ENCODE assay signal across 1 cellular context in the genomic region with DNA sequence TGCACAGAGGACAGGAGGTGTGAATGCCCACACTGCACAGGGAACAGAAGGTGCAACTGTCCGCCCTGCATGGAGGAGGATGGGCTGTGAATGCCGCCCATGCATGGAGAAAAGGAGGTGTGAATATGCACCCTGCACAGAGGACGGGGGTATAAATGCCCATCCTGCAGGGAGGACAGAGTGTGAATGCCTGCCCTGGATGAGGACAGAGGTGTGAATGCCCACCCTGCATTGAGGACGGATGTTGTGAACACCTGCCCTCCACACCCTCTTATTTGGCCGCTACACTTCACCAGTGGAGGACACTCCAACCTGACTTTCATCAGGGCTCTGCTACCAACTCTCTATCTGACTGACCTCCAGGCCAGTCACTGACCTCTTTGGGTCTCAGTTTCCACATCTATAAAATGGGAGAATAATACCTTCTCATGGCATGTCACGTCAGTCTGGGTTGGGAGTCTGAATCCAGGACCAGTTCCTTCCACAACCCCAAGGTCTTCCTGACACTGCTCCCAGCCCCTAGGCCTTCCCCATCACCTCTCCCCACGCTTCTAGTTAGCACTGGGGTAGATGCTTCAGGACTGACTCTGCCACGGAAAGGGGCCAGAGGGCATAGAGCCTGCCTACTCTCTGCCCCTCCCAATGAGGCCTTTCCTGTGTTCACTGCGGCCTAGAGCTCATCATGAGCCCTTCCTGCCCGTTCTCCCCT.
TF ChIP-seq lines count a peak whose summit lies in the region.

No MANE protein-coding gene starts in this region.

TF ChIP-seq in H1, 55 proteins besides CTCF, POLR2A, EP300 and RAD21:
- no peak for TF ChIP-seq RXRA (IDR thresholded peaks at IDR 0.05; ENCODE audit: insufficient read depth, low read depth, low read length)
- TF ChIP-seq CTBP2 (IDR thresholded peaks at IDR 0.05; ENCODE audit: borderline replicate concordance, insufficient read depth, insufficient read length, low read length), result no peak
- no peak for TF ChIP-seq JUN (IDR thresholded peaks at IDR 0.05; ENCODE audit: low read depth, low read length)
- TF ChIP-seq, protein P1, sequence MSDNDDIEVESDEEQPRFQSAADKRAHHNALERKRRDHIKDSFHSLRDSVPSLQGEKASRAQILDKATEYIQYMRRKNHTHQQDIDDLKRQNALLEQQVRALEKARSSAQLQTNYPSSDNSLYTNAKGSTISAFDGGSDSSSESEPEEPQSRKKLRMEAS (IDR thresholded peaks at IDR 0.05), result no peak
- TF ChIP-seq SRF (IDR thresholded peaks at IDR 0.05; ENCODE audit: low read depth, low read length), result no peak
- TF ChIP-seq MAFK (IDR thresholded peaks at IDR 0.05; ENCODE audit: low read depth, low read length), result no peak
- TF ChIP-seq TAF1 (IDR thresholded peaks at IDR 0.05; ENCODE audit: low read depth, low read length), result no peak
- no peak for TF ChIP-seq POU5F1 (IDR thresholded peaks at IDR 0.05; ENCODE audit: low read depth, low read length)
- TF ChIP-seq SIRT6 (IDR thresholded peaks at IDR 0.05; ENCODE audit: low read length), result no peak
- no peak for TF ChIP-seq POLR2AphosphoS5 (IDR thresholded peaks at IDR 0.05; ENCODE audit: low read depth, low read length)
- no peak for TF ChIP-seq EZH2 (IDR thresholded peaks at IDR 0.05; ENCODE audit: low read depth, low read length, severe bottlenecking)
- no peak for TF ChIP-seq GABPA (IDR thresholded peaks at IDR 0.05; ENCODE audit: borderline replicate concordance, insufficient read depth, low read length)
- TF ChIP-seq BRCA1 (IDR thresholded peaks at IDR 0.05; ENCODE audit: low read depth, low read length), result no peak
- TF ChIP-seq SIX5 (IDR thresholded peaks at IDR 0.05; ENCODE audit: low read depth, low read length), result no peak
TF ChIP-seq in H1: peak in this region for 0.
